16 cellular contexts compared by ENCODE assay signal in the genomic region with DNA sequence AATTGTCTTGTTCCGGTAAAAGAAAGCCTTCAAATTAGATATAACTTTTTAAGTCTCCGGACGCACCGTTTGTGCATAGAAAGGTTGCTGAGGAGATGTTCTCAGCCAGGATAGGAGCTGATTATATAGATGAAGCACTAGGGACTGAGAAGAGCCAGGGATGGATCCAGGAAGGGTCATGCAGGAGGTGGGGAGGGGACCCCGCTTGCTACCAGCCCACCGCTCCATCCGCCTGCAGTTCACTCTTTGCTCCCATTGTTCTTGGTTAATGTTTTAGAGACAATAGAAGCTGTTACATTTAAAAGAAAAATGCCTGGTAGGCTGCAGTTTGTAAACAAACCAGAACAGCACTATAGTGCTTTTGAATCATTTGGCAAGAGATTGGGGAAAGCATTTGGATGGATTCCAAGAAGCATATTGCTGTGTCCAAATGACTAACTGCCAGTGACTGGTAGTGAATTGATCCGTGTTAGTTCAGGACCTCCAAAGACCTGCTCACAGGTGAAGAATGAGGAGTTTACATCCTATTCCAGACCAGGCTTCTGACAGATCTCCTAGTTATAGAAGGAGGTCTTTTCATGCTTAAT.
DNase-seq lines count a peak whose midpoint lies in the region; ATAC-seq and TF ChIP-seq lines count a peak whose summit lies in the region.
"Had no signal": no experiment of that assay in that cellular context is flagged by ENCODE, and none has a peak within 500 bp of the region (broad histone marks: within the 10 kb centered on the region; RNA-seq: fewer than 3 reads in every experiment).

No MANE protein-coding gene starts in this region.

- no peaks in the 10 kb centered on the region for H3K36me3 ChIP-seq in H7 (replicated peaks; ENCODE audit: control insufficient read depth, insufficient read depth, low read length)
- no peaks in the 10 kb centered on the region for H3K36me3 ChIP-seq in WERI-Rb-1
- H3K36me3 ChIP-seq: esophagus squamous epithelium, uterus had no signal

- H3K27ac ChIP-seq in WERI-Rb-1: no peak overlapping the region
- H3K27ac ChIP-seq: coronary artery, esophagus squamous epithelium, uterus had no signal

- H3K27me3 ChIP-seq in H7 (ENCODE audit: control insufficient read depth, insufficient read depth, low read length): no peaks in the 10 kb centered on the region
- H3K27me3 ChIP-seq in WERI-Rb-1 (ENCODE audit: insufficient read depth, low read depth, severe bottlenecking): no peaks in the 10 kb centered on the region
- H3K27me3 ChIP-seq: esophagus squamous epithelium, uterus had no signal

- ATAC-seq in HG02798 (IDR thresholded peaks at IDR 0.05; ENCODE audit: poor library complexity, unreplicated experiment) (no peak), HG03159 (IDR thresholded peaks at IDR 0.05; ENCODE audit: unreplicated experiment) (no peak)
- ATAC-seq: stimulated activated naive CD8-positive, alpha-beta T cell treated with anti-CD3 and anti-CD28 coated beads, Interleukin-15, amount 100 ng/mL, for 72 hours had no signal

- peak; percentile 26 for DNase-seq in H7
- DNase-seq in NCI-H187 treated with DMSO at 0.1 percent for 48 hours (lab: John Stamatoyannopoulos, UW): peak; percentile 20
- DNase-seq in RPMI8226: peak; percentile 17
- peak; percentile 27 for DNase-seq in medulla oblongata (ENCODE audit: extremely low spot score)
- no peak for DNase-seq in WERI-Rb-1
- DNase-seq: activated CD4-positive, alpha-beta memory T cell treated with anti-CD3 and anti-CD28 coated beads for 36 hours; aorta; esophagus squamous epithelium; hypothalamus; NCI-H524 treated with DMSO at 0.1 percent for 48 hours; Right ventricle myocardium superior; stimulated activated naive CD8-positive, alpha-beta T cell treated with anti-CD3 and anti-CD28 coated beads, Interleukin-15, amount 100 ng/mL, for 72 hours; uterus had no signal

- no peak for TF ChIP-seq CTCF in WERI-Rb-1 (IDR thresholded peaks at IDR 0.05; ENCODE audit: low read depth, low read length)

- no peaks in the 10 kb centered on the region for H3K9me3 ChIP-seq in WERI-Rb-1 (ENCODE audit: severe bottlenecking)
- H3K9me3 ChIP-seq: uterus had no signal

- H3K4me3 ChIP-seq in H7 (ENCODE audit: insufficient read depth, low read depth, low read length) (no peak overlapping the region), WERI-Rb-1 (ENCODE audit: low read depth, low read length) (no peak overlapping the region)
- H3K4me3 ChIP-seq: coronary artery, esophagus squamous epithelium, uterus had no signal
